In the genomic region with DNA sequence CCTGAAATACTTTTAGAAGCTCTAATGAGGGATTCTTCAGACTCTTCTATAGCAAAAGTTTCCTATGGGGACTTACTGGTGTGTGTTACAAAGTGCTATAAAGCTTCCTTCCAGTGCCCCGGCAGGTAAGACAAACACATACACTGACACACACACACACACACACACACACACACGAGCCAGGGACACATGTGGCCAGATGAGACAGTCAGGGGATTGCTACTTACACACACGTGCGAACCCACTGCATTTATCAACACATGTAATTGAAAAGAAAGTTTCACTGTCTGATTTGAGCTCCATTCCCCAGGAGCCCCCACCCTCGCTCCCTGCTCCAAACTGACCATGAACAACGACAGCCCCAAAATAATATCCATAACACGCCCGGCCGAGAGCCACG, we compare ENCODE assay signal across 8 cellular contexts.
DNase-seq lines count a peak whose midpoint lies in the region; ATAC-seq and TF ChIP-seq lines count a peak whose summit lies in the region.

No MANE protein-coding gene starts in this region.

- peaks cover 40% of the 10 kb centered on the region for H3K4me1 ChIP-seq in lower lobe of right lung
- H3K4me1 ChIP-seq in transverse colon: peaks cover 9 to 34% (median 21%) of the 10 kb centered on the region in 4 donors
- H3K4me1 ChIP-seq in CD4-positive, alpha-beta memory T cell (ENCODE audit: insufficient read depth, low read length): peaks cover 14% of the 10 kb centered on the region

- H3K36me3 Mint-ChIP-seq in activated T-cell treated with anti-CD3 and anti-CD28 coated beads, Interleukin-2, amount 50 U/mL, for 72 hours (ENCODE audit: insufficient read depth in 2 of 2): no peaks in the 10 kb centered on the region
- H3K36me3 Mint-ChIP-seq in CD4-positive, alpha-beta memory T cell: no peaks in the 10 kb centered on the region

- H3K27me3 ChIP-seq in lower lobe of right lung (ENCODE audit: low read depth) (no peaks in the 10 kb centered on the region), transverse colon (no peaks in the 10 kb centered on the region)
- H3K27me3 ChIP-seq in CD4-positive, alpha-beta memory T cell (ENCODE audit: insufficient read depth, low read length): no peaks in the 10 kb centered on the region

- no peak for ATAC-seq in activated T-cell treated with anti-CD3 and anti-CD28 coated beads, Interleukin-2, amount 50 U/mL, for 72 hours (replicated peaks in 1 of 2)
- peak in 1 of 2 donors; percentile 12 for ATAC-seq in lower lobe of right lung

- in situ Hi-C loops in transverse colon (cut with MboI; ENCODE audit: low pct_ligation_motif_present in 1 of 4, low pct_unique_long_range_greater_than_20kb in 1 of 4, low sequenced_read_pairs in 3 of 4): no loop called here

- CTCF ChIA-PET in CD4-positive, alpha-beta memory T cell (lab: Charles Lee; ENCODE audit: partially characterized antibody): interaction anchor here (0.6 to 1.3 kb wide), 2 partner anchors 8 to 208 kb away, joined by 3 read pairs; no protein-coding TSS in a partner anchor

- no peak for DNase-seq in activated T-cell treated with anti-CD3 and anti-CD28 coated beads, Interleukin-2, amount 50 U/mL, for 72 hours
- DNase-seq in activated T-cell treated with anti-CD3 and anti-CD28 coated beads, Interleukin-2, amount 50 U/mL, for 1 hour: no peak
- DNase-seq in choroid plexus epithelial cell (ENCODE audit: low read depth): no peak
- no peak for DNase-seq in lower lobe of right lung
- peak; percentile 20 for DNase-seq in transverse colon
- no peak for DNase-seq in EL
- DNase-seq in cerebellum (ENCODE audit: low spot score): no peak
- no peak for DNase-seq in CD4-positive, alpha-beta memory T cell

- H3K4me3 Mint-ChIP-seq in activated T-cell treated with anti-CD3 and anti-CD28 coated beads, Interleukin-2, amount 50 U/mL, for 72 hours: peak overlapping the region; percentile 79 to 84
- peak overlapping the region in 4 of 8 donors; percentile 71 to 83 (median 78) for H3K4me3 Mint-ChIP-seq in CD4-positive, alpha-beta memory T cell

- no peak for TF ChIP-seq EP300 in transverse colon (IDR thresholded peaks at IDR 0.05; ENCODE audit: low read depth)

- H3K4me3 ChIP-seq in choroid plexus epithelial cell (ENCODE audit: low read depth, low read length): peak overlapping the region; percentile 57
- H3K4me3 ChIP-seq in lower lobe of right lung: peak overlapping the region; percentile 56
- H3K4me3 ChIP-seq in transverse colon: peak overlapping the region in 3 of 4 donors; percentile 41 to 64 (median 44)
- H3K4me3 ChIP-seq in CD4-positive, alpha-beta memory T cell (ENCODE audit: low read length in 2 of 2): no peak overlapping the region

- POLR2A ChIA-PET in CD4-positive, alpha-beta memory T cell (lab: Charles Lee; ENCODE audit: partially characterized antibody): no interaction called here

- H3K27ac ChIP-seq in lower lobe of right lung: peak overlapping the region; percentile 73
- H3K27ac ChIP-seq in transverse colon: peak overlapping the region; percentile 72 to 85 (median 82)
- no peak overlapping the region for H3K27ac ChIP-seq in CD4-positive, alpha-beta memory T cell (ENCODE audit: low read depth, low read length)

- WGBS in transverse colon (ENCODE audit: low coverage in 1 of 2), 2 donors: 30 to 43% methylated on average over 2 to 10 of the region's 10 CpGs

- H3K27me3 Mint-ChIP-seq in activated T-cell treated with anti-CD3 and anti-CD28 coated beads, Interleukin-2, amount 50 U/mL, for 72 hours (ENCODE audit: low read depth): peaks cover 42% of the 10 kb centered on the region
- peaks cover 18 to 34% of the 10 kb centered on the region in 2 donors for H3K27me3 Mint-ChIP-seq in CD4-positive, alpha-beta memory T cell

- peaks cover 2% of the 10 kb centered on the region for H3K36me3 ChIP-seq in lower lobe of right lung
- no peaks in the 10 kb centered on the region for H3K36me3 ChIP-seq in transverse colon
- no peaks in the 10 kb centered on the region for H3K36me3 ChIP-seq in CD4-positive, alpha-beta memory T cell (ENCODE audit: insufficient read depth, low read length)

- no peak for TF ChIP-seq CTCF in choroid plexus epithelial cell (conservative IDR thresholded peaks at IDR 0.05; ENCODE audit: low read depth, low read length)
- TF ChIP-seq CTCF in lower lobe of right lung (IDR thresholded peaks at IDR 0.05): no peak
- no peak for TF ChIP-seq CTCF in transverse colon (IDR thresholded peaks at IDR 0.05)

- intact Hi-C loops in lower lobe of right lung (cut with DNase I): no loop called here
- intact Hi-C loops in transverse colon (cut with DNase I; ENCODE audit: low total_unique reads): no loop called here
- intact Hi-C loops in CD4-positive, alpha-beta memory T cell (cut with micrococcal nuclease): no loop called here

- H3K9me3 ChIP-seq in lower lobe of right lung: no peaks in the 10 kb centered on the region
- no peaks in the 10 kb centered on the region for H3K9me3 ChIP-seq in transverse colon
- no peaks in the 10 kb centered on the region for H3K9me3 ChIP-seq in CD4-positive, alpha-beta memory T cell (ENCODE audit: control insufficient read depth in 1 of 2, low read length in 2 of 2)

- no peak overlapping the region for H3K27ac Mint-ChIP-seq in activated T-cell treated with anti-CD3 and anti-CD28 coated beads, Interleukin-2, amount 50 U/mL, for 72 hours
- H3K27ac Mint-ChIP-seq in CD4-positive, alpha-beta memory T cell: no peak overlapping the region

- peaks cover 22% of the 10 kb centered on the region for H3K4me1 Mint-ChIP-seq in activated T-cell treated with anti-CD3 and anti-CD28 coated beads, Interleukin-2, amount 50 U/mL, for 72 hours (ENCODE audit: low read depth)
- peaks cover 13 to 20% (median 17%) of the 10 kb centered on the region in 4 donors for H3K4me1 Mint-ChIP-seq in CD4-positive, alpha-beta memory T cell

- no peak for TF ChIP-seq POLR2A in transverse colon (IDR thresholded peaks at IDR 0.05)

- no peaks in the 10 kb centered on the region for H3K9me3 Mint-ChIP-seq in activated T-cell treated with anti-CD3 and anti-CD28 coated beads, Interleukin-2, amount 50 U/mL, for 72 hours
- H3K9me3 Mint-ChIP-seq in CD4-positive, alpha-beta memory T cell: peaks cover 0 to 2% (median 0%) of the 10 kb centered on the region in 8 donors

Comparison
In these comparisons a context has a peak if more than half of its experiments do, and no peak if none do; other contexts are left out.
1. H3K4me3 ChIP-seq: peak in choroid plexus epithelial cell (single experiment), lower lobe of right lung (single experiment) and transverse colon (3 of 4); none in CD4-positive, alpha-beta memory T cell (0 of 2).